Comparison of ENCODE assay signal across 9 cellular contexts in the genomic region with DNA sequence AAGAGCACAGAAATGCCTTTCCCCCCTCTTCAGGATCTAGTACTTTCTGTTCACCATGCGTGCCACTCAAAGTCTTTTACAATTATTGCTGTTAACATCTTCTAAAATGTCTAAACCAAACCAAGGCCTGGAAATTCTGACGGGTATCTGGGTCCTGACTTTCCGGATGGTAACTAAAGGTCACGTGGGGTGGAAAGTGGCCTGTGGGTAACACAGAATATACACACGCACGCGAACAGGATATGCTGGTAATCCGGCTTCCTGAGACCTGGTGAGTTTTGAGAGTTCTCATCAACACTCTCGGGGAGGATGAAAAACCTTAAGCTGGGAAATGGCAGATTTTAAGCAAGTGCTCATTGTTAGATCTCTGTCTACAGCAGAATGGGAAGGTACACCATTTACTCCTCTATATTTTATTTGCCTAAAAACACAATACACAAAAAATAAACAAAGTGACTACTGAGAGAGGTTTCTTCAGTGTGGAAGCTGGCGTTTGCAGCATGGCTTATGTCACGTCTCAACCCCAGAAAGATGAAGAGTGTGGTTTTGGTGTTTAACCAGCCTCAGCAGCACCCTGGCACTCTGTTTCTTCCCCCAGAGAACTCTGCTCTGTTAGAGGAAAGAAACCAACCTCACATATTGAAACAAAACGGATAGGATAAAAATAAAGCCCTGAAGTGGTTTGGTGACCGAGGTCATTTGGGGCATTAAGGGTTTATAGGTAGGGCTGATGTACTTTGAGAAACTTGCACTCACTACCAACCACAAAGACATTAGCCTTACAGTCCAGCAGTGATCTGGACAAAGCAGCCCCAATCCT. TPM values are rescaled to one million over a fixed set of nuclear protein-coding genes. Genes with fewer than 3 reads are reported as not detected.
DNase-seq lines count a peak whose midpoint lies in the region; ATAC-seq and TF ChIP-seq lines count a peak whose summit lies in the region.
"Had no signal": no experiment of that assay in that cellular context is flagged by ENCODE, and none has a peak within 500 bp of the region (broad histone marks: within the 10 kb centered on the region; RNA-seq: fewer than 3 reads in every experiment).

No MANE protein-coding gene starts in this region.

- DNase-seq in activated T-cell treated with anti-CD3 and anti-CD28 coated beads for 24 hours (ENCODE audit: low read depth) (peak; percentile 84), RWPE1 (ENCODE audit: low spot score) (no peak), dedifferentiated amniotic fluid mesenchymal stem cell (ENCODE audit: extremely low spot score) (no peak), foreskin melanocyte (no peak)
- DNase-seq in natural killer cell treated with Interleukin-12 subunit alpha and Interleukin-12 subunit beta and Interleukin-15 and Interleukin-18, amount 100 ng/mL, for 72 hours (ENCODE audit: low spot score): peak; percentile 94

- H3K36me3 Mint-ChIP-seq in natural killer cell treated with Interleukin-12 subunit alpha and Interleukin-12 subunit beta and Interleukin-15 and Interleukin-18, amount 100 ng/mL, for 72 hours: peaks cover 22% of the 10 kb centered on the region

- peak overlapping the region; percentile 95 to 97 for H3K27ac Mint-ChIP-seq in natural killer cell treated with Interleukin-12 subunit alpha and Interleukin-12 subunit beta and Interleukin-15 and Interleukin-18, amount 100 ng/mL, for 72 hours

- ATAC-seq in GM19455 (IDR thresholded peaks at IDR 0.05; ENCODE audit: unreplicated experiment): peak; percentile 57
- peak; percentile 42 for ATAC-seq in HG03565 (IDR thresholded peaks at IDR 0.05; ENCODE audit: unreplicated experiment)
- ATAC-seq in natural killer cell treated with Interleukin-12 subunit alpha and Interleukin-12 subunit beta and Interleukin-15 and Interleukin-18, amount 100 ng/mL, for 72 hours: peak; percentile 92
- ATAC-seq in SK-N-SH treated with all-trans-retinoic acid at 6 μM for 48 hours: no peak

- POLR2A ChIA-PET in RWPE1 (lab: Yijun Ruan, JAX; ENCODE audit: low non-redundant PET): no interaction called here

- H3K9me3 Mint-ChIP-seq in natural killer cell treated with Interleukin-12 subunit alpha and Interleukin-12 subunit beta and Interleukin-15 and Interleukin-18, amount 100 ng/mL, for 72 hours: peaks cover 3% of the 10 kb centered on the region

- peaks cover 69 to 77% of the 10 kb centered on the region in 2 donors for H3K4me1 Mint-ChIP-seq in natural killer cell treated with Interleukin-12 subunit alpha and Interleukin-12 subunit beta and Interleukin-15 and Interleukin-18, amount 100 ng/mL, for 72 hours (ENCODE audit: low read depth in 2 of 2)

- H3K4me3 Mint-ChIP-seq in natural killer cell treated with Interleukin-12 subunit alpha and Interleukin-12 subunit beta and Interleukin-15 and Interleukin-18, amount 100 ng/mL, for 72 hours: peak overlapping the region; percentile 90

- no peak overlapping the region for H3K27ac ChIP-seq in RWPE1
- H3K27ac ChIP-seq: parathyroid adenoma had no signal

- H3K27me3 Mint-ChIP-seq in natural killer cell treated with Interleukin-12 subunit alpha and Interleukin-12 subunit beta and Interleukin-15 and Interleukin-18, amount 100 ng/mL, for 72 hours: no peaks in the 10 kb centered on the region

- no peak for TF ChIP-seq CTCF in RWPE1 (conservative IDR thresholded peaks at IDR 0.05; ENCODE audit: low read depth)

- CTCF ChIA-PET in RWPE1 (lab: Yijun Ruan, JAX): interaction anchor here (0.5 to 0.6 kb wide), 2 partner anchors 209 to 566 kb away, joined by 3 to 5 read pairs; no protein-coding TSS in a partner anchor

TF ChIP-seq in SK-N-SH treated with all-trans-retinoic acid at 6 μM for 48 hours, 23 proteins besides CTCF, POLR2A, EP300 and RAD21:
- no peak for TF ChIP-seq TCF4 (CRISPR knock-in tag; IDR thresholded peaks at IDR 0.05; ENCODE audit: borderline replicate concordance)
- TF ChIP-seq BACH2 (CRISPR knock-in tag; IDR thresholded peaks at IDR 0.05; ENCODE audit: borderline replicate concordance): no peak
- no peak for TF ChIP-seq RARB (CRISPR knock-in tag; IDR thresholded peaks at IDR 0.05)
- no peak for TF ChIP-seq ISL1 (CRISPR knock-in tag; IDR thresholded peaks at IDR 0.05)
- no peak for TF ChIP-seq GLIS3 (CRISPR knock-in tag; IDR thresholded peaks at IDR 0.05)
- no peak for TF ChIP-seq TOX (CRISPR knock-in tag; IDR thresholded peaks at IDR 0.05; ENCODE audit: borderline replicate concordance)
- TF ChIP-seq ESRRG (CRISPR knock-in tag; IDR thresholded peaks at IDR 0.05): no peak
- TF ChIP-seq, protein P1, sequence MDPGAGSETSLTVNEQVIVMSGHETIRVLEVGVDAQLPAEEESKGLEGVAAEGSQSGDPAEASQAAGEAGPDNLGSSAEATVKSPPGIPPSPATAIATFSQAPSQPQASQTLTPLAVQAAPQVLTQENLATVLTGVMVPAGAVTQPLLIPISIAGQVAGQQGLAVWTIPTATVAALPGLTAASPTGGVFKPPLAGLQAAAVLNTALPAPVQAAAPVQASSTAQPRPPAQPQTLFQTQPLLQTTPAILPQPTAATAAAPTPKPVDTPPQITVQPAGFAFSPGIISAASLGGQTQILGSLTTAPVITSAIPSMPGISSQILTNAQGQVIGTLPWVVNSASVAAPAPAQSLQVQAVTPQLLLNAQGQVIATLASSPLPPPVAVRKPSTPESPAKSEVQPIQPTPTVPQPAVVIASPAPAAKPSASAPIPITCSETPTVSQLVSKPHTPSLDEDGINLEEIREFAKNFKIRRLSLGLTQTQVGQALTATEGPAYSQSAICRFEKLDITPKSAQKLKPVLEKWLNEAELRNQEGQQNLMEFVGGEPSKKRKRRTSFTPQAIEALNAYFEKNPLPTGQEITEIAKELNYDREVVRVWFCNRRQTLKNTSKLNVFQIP (CRISPR knock-in tag; IDR thresholded peaks at IDR 0.05; ENCODE audit: borderline replicate concordance, low read depth): no peak
- TF ChIP-seq ZNF70 (CRISPR knock-in tag; IDR thresholded peaks at IDR 0.05): no peak
- TF ChIP-seq, protein P2, sequence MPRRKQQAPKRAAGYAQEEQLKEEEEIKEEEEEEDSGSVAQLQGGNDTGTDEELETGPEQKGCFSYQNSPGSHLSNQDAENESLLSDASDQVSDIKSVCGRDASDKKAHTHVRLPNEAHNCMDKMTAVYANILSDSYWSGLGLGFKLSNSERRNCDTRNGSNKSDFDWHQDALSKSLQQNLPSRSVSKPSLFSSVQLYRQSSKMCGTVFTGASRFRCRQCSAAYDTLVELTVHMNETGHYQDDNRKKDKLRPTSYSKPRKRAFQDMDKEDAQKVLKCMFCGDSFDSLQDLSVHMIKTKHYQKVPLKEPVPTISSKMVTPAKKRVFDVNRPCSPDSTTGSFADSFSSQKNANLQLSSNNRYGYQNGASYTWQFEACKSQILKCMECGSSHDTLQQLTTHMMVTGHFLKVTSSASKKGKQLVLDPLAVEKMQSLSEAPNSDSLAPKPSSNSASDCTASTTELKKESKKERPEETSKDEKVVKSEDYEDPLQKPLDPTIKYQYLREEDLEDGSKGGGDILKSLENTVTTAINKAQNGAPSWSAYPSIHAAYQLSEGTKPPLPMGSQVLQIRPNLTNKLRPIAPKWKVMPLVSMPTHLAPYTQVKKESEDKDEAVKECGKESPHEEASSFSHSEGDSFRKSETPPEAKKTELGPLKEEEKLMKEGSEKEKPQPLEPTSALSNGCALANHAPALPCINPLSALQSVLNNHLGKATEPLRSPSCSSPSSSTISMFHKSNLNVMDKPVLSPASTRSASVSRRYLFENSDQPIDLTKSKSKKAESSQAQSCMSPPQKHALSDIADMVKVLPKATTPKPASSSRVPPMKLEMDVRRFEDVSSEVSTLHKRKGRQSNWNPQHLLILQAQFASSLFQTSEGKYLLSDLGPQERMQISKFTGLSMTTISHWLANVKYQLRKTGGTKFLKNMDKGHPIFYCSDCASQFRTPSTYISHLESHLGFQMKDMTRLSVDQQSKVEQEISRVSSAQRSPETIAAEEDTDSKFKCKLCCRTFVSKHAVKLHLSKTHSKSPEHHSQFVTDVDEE (CRISPR knock-in tag; IDR thresholded peaks at IDR 0.05): no peak
- no peak for TF ChIP-seq ZC3H10 (CRISPR knock-in tag; IDR thresholded peaks at IDR 0.05)
- TF ChIP-seq ARNTL (CRISPR knock-in tag; IDR thresholded peaks at IDR 0.05; ENCODE audit: borderline replicate concordance, low read depth): no peak
- TF ChIP-seq, protein P3, sequence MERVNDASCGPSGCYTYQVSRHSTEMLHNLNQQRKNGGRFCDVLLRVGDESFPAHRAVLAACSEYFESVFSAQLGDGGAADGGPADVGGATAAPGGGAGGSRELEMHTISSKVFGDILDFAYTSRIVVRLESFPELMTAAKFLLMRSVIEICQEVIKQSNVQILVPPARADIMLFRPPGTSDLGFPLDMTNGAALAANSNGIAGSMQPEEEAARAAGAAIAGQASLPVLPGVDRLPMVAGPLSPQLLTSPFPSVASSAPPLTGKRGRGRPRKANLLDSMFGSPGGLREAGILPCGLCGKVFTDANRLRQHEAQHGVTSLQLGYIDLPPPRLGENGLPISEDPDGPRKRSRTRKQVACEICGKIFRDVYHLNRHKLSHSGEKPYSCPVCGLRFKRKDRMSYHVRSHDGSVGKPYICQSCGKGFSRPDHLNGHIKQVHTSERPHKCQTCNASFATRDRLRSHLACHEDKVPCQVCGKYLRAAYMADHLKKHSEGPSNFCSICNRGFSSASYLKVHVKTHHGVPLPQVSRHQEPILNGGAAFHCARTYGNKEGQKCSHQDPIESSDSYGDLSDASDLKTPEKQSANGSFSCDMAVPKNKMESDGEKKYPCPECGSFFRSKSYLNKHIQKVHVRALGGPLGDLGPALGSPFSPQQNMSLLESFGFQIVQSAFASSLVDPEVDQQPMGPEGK (CRISPR knock-in tag; IDR thresholded peaks at IDR 0.05; ENCODE audit: borderline replicate concordance): no peak
TF ChIP-seq in SK-N-SH treated with all-trans-retinoic acid at 6 μM for 48 hours: peak in this region for 0.

RNA-seq across cellular contexts. Expression of a gene that starts 37.3 kb away (rescaled TPM):
- total RNA-seq in natural killer cell treated with Interleukin-12 subunit alpha and Interleukin-12 subunit beta and Interleukin-15 and Interleukin-18, amount 100 ng/mL, for 72 hours: 10 to 100 TPM; 33.6 to 74.7 TPM

RNA-seq across cellular contexts. Expression of a gene that starts 37.5 kb away (rescaled TPM):
- 10 to 100 TPM; 19.8 to 21.3 TPM for total RNA-seq in natural killer cell treated with Interleukin-12 subunit alpha and Interleukin-12 subunit beta and Interleukin-15 and Interleukin-18, amount 100 ng/mL, for 72 hours

Comparison
In these comparisons a context has a peak if more than half of its experiments do, and no peak if none do; other contexts are left out.
1. DNase-seq: peak in activated T-cell treated with anti-CD3 and anti-CD28 coated beads for 24 hours (single experiment) and natural killer cell treated with Interleukin-12 subunit alpha and Interleukin-12 subunit beta and Interleukin-15 and Interleukin-18, amount 100 ng/mL, for 72 hours (single experiment); none in RWPE1 (single experiment), dedifferentiated amniotic fluid mesenchymal stem cell (single experiment) and foreskin melanocyte (single experiment).